ENCODE assay signal across 20 cellular contexts in the genomic region with DNA sequence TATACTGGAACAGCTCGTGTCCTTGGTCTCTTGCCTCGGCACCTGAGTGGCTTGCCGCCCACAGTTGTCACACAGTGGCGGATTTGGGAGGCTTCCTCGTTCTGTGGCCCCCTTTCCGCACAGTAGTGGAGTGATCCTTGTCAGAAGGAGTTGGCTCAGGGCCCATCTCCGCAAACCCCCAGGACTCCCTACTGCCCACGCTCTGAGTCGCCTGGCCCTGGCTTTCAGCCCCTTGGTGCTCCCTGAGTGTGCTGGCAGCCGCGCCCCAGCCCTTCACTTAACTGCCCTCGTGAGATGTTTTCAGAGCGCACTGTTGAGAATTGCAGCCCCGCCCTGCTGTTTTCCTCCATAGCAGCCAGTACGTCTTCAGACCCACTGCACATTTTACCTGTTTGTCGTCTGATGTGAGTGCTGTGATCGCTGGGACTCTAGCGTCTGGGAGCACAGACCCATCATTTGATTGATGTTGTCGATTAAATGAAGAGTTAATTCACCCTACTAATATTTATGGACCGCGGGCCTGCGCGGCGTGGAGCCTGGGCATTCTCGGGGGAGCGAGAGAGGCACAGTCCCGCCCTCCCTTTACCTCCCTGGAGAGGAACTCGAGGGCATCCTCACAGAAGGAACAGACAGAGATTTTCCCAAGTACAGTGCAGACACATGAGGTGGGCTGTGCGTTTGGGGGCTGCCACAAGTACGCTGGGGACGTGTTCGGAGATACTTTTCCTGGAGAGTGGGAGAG.
"Had no signal": no experiment of that assay in that cellular context is flagged by ENCODE, and none has a peak within 500 bp of the region (broad histone marks: within the 10 kb centered on the region; RNA-seq: fewer than 3 reads in every experiment).

No MANE protein-coding gene starts in this region.

- DNase-seq: activated CD4-positive, alpha-beta T cell treated with anti-CD3 and anti-CD28 coated beads, Interleukin-2, amount 50 U/mL, for 1 hour; activated CD8-positive, alpha-beta T cell treated with anti-CD3 and anti-CD28 coated beads, Interleukin-2, amount 10 ng/mL, durations not matched to agents 7 days and 5 days; activated gamma-delta T cell; central memory CD4-positive, alpha-beta T cell; effector CD8-positive, alpha-beta T cell; foreskin keratinocyte; left ventricle myocardium superior; mammary epithelial cell; ovary; psoas muscle; T-helper 2 cell had no signal

- H3K4me2 ChIP-seq: hepatocyte had no signal

- H3K9me3 Mint-ChIP-seq: activated naive CD4-positive, alpha-beta T cell treated with anti-CD3 and anti-CD28 coated beads, Interleukin-2, amount 50 U/mL, for 72 hours; activated T-helper 1 cell treated with anti-CD3 and anti-CD28 coated beads, Interleukin-12 subunit alpha, Interleukin-12 subunit beta, Interleukin-2, Interleukin-4 antibody, amounts not matched to agents 30 ng/mL and 10 ng/mL and 1 ng/mL, durations not matched to agents 14 hours and 24 hours and 36 hours; naive thymus-derived CD8-positive, alpha-beta T cell had no signal

- H3K79me2 ChIP-seq: hepatocyte had no signal

- H3K4me1 ChIP-seq: foreskin keratinocyte, psoas muscle, right atrium auricular region, testis, upper lobe of left lung had no signal

- H3K4me3 Mint-ChIP-seq: activated CD8-positive, alpha-beta T cell treated with anti-CD3 and anti-CD28 coated beads, Interleukin-2, amount 10 ng/mL, durations not matched to agents 7 days and 5 days; activated T-helper 1 cell treated with anti-CD3 and anti-CD28 coated beads, Interleukin-12 subunit alpha, Interleukin-12 subunit beta, Interleukin-2, Interleukin-4 antibody, amounts not matched to agents 30 ng/mL and 10 ng/mL and 1 ng/mL, durations not matched to agents 14 hours and 24 hours and 36 hours; mesothelial cell of epicardium; naive thymus-derived CD8-positive, alpha-beta T cell had no signal

- H2AFZ ChIP-seq: hepatocyte had no signal

- H3K27me3 ChIP-seq: foreskin keratinocyte, hepatocyte, ovary, right atrium auricular region, testis, upper lobe of left lung had no signal

- ATAC-seq: activated CD4-positive, CD25-positive, alpha-beta regulatory T cell treated with anti-CD3 and anti-CD28 coated beads, Interleukin-2, amount 50 U/mL, for 24 hours; activated CD8-positive, alpha-beta T cell treated with anti-CD3 and anti-CD28 coated beads, Interleukin-2, amount 10 ng/mL, durations not matched to agents 7 days and 5 days; activated naive CD4-positive, alpha-beta T cell treated with anti-CD3 and anti-CD28 coated beads, Interleukin-2, amount 50 U/mL, for 72 hours; foreskin keratinocyte; left ventricle myocardium superior; naive thymus-derived CD8-positive, alpha-beta T cell; psoas muscle had no signal

- H3K27ac Mint-ChIP-seq: activated CD8-positive, alpha-beta T cell treated with anti-CD3 and anti-CD28 coated beads, Interleukin-2, amount 10 ng/mL, durations not matched to agents 7 days and 5 days; activated T-helper 1 cell treated with anti-CD3 and anti-CD28 coated beads, Interleukin-12 subunit alpha, Interleukin-12 subunit beta, Interleukin-2, Interleukin-4 antibody, amounts not matched to agents 30 ng/mL and 10 ng/mL and 1 ng/mL, durations not matched to agents 14 hours and 24 hours and 36 hours; mesothelial cell of epicardium had no signal

- H3K27ac ChIP-seq: foreskin keratinocyte, hepatocyte, ovary, psoas muscle, right atrium auricular region, testis had no signal

- H3K27me3 Mint-ChIP-seq: naive thymus-derived CD8-positive, alpha-beta T cell had no signal

- H3K36me3 ChIP-seq: ovary had no signal

- H3K9me3 ChIP-seq: ovary, psoas muscle, right atrium auricular region, testis, upper lobe of left lung had no signal

- H3K4me3 ChIP-seq: hepatocyte, ovary, psoas muscle, right atrium auricular region, testis, upper lobe of left lung had no signal
